In genomic region chr3:51993657-51994056, GRCh38 we compare ENCODE assay signal across 1 cellular context.
TF ChIP-seq lines count a peak whose summit lies in the region.

No MANE protein-coding gene starts in this region.

TF ChIP-seq in K562, 482 proteins besides CTCF, POLR2A, EP300 and RAD21:
- peak; percentile 61 for TF ChIP-seq RBFOX2 (IDR thresholded peaks at IDR 0.05; ENCODE audit: low read depth, low read length)
- peak; percentile 52 for TF ChIP-seq POLR2G (IDR thresholded peaks at IDR 0.05; ENCODE audit: low read depth, low read length)
TF ChIP-seq in K562: peak in this region for 2; not testable (repeated sequence) for 480.
